In genomic region chr11:35944503-35945136, GRCh38 we compare ENCODE assay signal across 8 cellular contexts. TPM values are rescaled to one million over a fixed set of nuclear protein-coding genes. Genes with fewer than 3 reads are reported as not detected.
DNase-seq lines count a peak whose midpoint lies in the region; ATAC-seq, FAIRE-seq and TF ChIP-seq lines count a peak whose summit lies in the region.

No MANE protein-coding gene starts in this region.

- 19 to 21% methylated on average over 32 of the region's 32 CpGs for WGBS in pancreas, 2 donors

- no peak for TF ChIP-seq CTCF in foreskin fibroblast (IDR thresholded peaks at IDR 0.05; ENCODE audit: low read depth, low read length)
- no peak for TF ChIP-seq CTCF in pancreas (IDR thresholded peaks at IDR 0.05)

- H3K4me1 ChIP-seq in pancreas = peaks cover 0 to 3% (median 2%) of the 10 kb centered on the region in 3 donors

- ATAC-seq in SK-N-SH treated with all-trans-retinoic acid at 6 μM for 48 hours (peak; percentile 57), pancreas (peak in 3 of 4 donors; percentile 7 to 38 (median 18)), GM18873 (IDR thresholded peaks at IDR 0.05; ENCODE audit: low FRiP score, unreplicated experiment) (no peak), HG02938 (IDR thresholded peaks at IDR 0.05; ENCODE audit: unreplicated experiment) (no peak), HG03280 (IDR thresholded peaks at IDR 0.05; ENCODE audit: unreplicated experiment) (no peak)

- H3K27me3 ChIP-seq in pancreas = no peaks in the 10 kb centered on the region

- peak overlapping the region; percentile 64 to 71 for H3K4me3 ChIP-seq in foreskin fibroblast (ENCODE audit: low read depth in 1 of 2, low read length in 2 of 2)
- H3K4me3 ChIP-seq in pancreas = peak overlapping the region; percentile 35 to 72 (median 58)

- intact Hi-C loops in pancreas (cut with DNase I) = no loop called here

- H3K27ac ChIP-seq in pancreas = no peak overlapping the region

- no peaks in the 10 kb centered on the region for H3K36me3 ChIP-seq in pancreas

- DNase-seq in GM03348 (ENCODE audit: low spot score) (peak; percentile 60), foreskin fibroblast (peak in 1 of 2 donors; percentile 58), pancreas (peak in 1 of 6 donors; percentile 20)
- no peak for DNase-seq in stimulated activated CD4-positive, alpha-beta T cell treated with anti-CD3 and anti-CD28 coated beads, Interleukin-12 subunit alpha, Interleukin-12 subunit beta, amount 100 ng/mL, for 4 hours

- no peaks in the 10 kb centered on the region for H3K9me3 ChIP-seq in pancreas

- no peak for FAIRE-seq in pancreas (lab: Jason Lieb, UNC)

TF ChIP-seq in SK-N-SH treated with all-trans-retinoic acid at 6 μM for 48 hours, 23 proteins besides CTCF, POLR2A, EP300 and RAD21:
- TF ChIP-seq SNAI2 (CRISPR knock-in tag; IDR thresholded peaks at IDR 0.05) = no peak
- no peak for TF ChIP-seq ZFP30 (CRISPR knock-in tag; IDR thresholded peaks at IDR 0.05)
- TF ChIP-seq BACH2 (CRISPR knock-in tag; IDR thresholded peaks at IDR 0.05; ENCODE audit: borderline replicate concordance) = no peak
- TF ChIP-seq ZNF8 (CRISPR knock-in tag; IDR thresholded peaks at IDR 0.05) = no peak
- TF ChIP-seq ARNTL (CRISPR knock-in tag; IDR thresholded peaks at IDR 0.05; ENCODE audit: borderline replicate concordance, low read depth) = no peak
- TF ChIP-seq CREB5 (CRISPR knock-in tag; IDR thresholded peaks at IDR 0.05; ENCODE audit: low read depth) = no peak
- no peak for TF ChIP-seq ZNF565 (CRISPR knock-in tag; conservative IDR thresholded peaks at IDR 0.05; ENCODE audit: low read depth)
- no peak for TF ChIP-seq ISL1 (CRISPR knock-in tag; IDR thresholded peaks at IDR 0.05)
- TF ChIP-seq ZNF70 (CRISPR knock-in tag; IDR thresholded peaks at IDR 0.05) = no peak
- no peak for TF ChIP-seq TCF4 (CRISPR knock-in tag; IDR thresholded peaks at IDR 0.05; ENCODE audit: borderline replicate concordance)

RNA-seq across cellular contexts. Expression of gene LDLRAD3, which starts 0.8 kb away (rescaled TPM):
- total RNA-seq in pancreas = 1 to 10 TPM; 4.3 to 6.8 (median 5.6) TPM
- 1 to 10 TPM; 2.5 to 6.0 TPM for polyA plus RNA-seq in pancreas

Comparison
In these comparisons a context has a peak if more than half of its experiments do, and no peak if none do; other contexts are left out.
1. ATAC-seq: peak in SK-N-SH treated with all-trans-retinoic acid at 6 μM for 48 hours (single experiment) and pancreas (3 of 4); none in GM18873 (single experiment), HG02938 (single experiment) and HG03280 (single experiment).